9 cellular contexts compared by ENCODE assay signal in the genomic region with DNA sequence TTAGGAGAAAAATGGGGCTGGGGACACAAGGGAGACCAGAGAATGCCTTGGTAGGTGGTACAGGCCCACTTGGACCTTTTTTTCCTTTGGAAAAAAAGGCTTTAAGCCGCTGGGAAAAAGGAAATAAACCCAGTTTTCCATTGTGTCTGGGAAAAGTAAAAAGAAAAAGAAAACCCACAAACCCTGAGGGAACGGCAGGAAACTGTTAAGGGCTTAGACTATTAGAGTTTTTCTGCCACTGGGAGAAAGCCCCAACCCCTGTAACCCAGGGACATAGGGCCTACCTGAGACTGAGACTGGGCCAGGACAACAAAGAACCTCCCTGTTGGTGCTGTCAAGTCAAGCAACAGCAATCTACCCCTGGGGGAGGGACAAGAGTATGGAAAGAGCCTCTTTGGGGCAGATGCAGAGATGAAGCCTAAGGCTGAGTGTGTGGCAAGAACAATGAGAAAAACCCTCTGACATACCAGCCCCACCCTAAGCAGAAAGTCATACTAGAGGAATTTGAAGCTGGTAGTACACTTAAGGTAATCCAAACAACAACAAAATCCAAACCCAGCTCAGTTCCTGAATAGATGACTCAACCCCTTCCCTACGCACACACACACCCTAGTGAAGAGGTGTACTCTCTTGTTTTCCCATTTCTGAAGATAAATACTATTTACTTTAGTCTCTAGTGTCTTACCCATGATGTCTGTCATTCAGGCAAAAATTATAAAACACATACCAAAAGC. TPM values are rescaled to one million over a fixed set of nuclear protein-coding genes. Genes with fewer than 3 reads are reported as not detected.
A peak's percentile ranks its signal among the peaks of the same experiment; 100 is the strongest.
DNase-seq lines count a peak whose midpoint lies in the region; ATAC-seq lines count a peak whose summit lies in the region.
"Had no signal": no experiment of that assay in that cellular context is flagged by ENCODE, and none has a peak within 500 bp of the region (broad histone marks: within the 10 kb centered on the region; RNA-seq: fewer than 3 reads in every experiment).

No MANE protein-coding gene starts in this region.

- ATAC-seq in sciatic nerve = peak; percentile 76
- no peak for ATAC-seq in GM19324 (IDR thresholded peaks at IDR 0.05; ENCODE audit: low FRiP score, unreplicated experiment)

- peak; percentile 98 for DNase-seq in ELR (ENCODE audit: low read depth)
- DNase-seq in RKO (ENCODE audit: low spot score) = peak; percentile 67
- DNase-seq in fibroblast of peridontal ligament (ENCODE audit: extremely low read depth) = peak; percentile 76
- DNase-seq in sciatic nerve (ENCODE audit: low spot score) = no peak
- DNase-seq in Kasumi-1 (lab: John Stamatoyannopoulos, UW) = no peak
- no peak for DNase-seq in NCI-H2171 (lab: John Stamatoyannopoulos, UW)
- no peak for DNase-seq in NCI-H2107 treated with DMSO at 0.1 percent for 48 hours (lab: John Stamatoyannopoulos, UW; ENCODE audit: unreplicated experiment)
- DNase-seq: NCI-H774 had no signal

- intact Hi-C loops in sciatic nerve (cut with DNase I) = no loop called here

RNA-seq across cellular contexts. Expression of a gene that starts 22.8 kb away (rescaled TPM):
- total RNA-seq in sciatic nerve = 44.2 TPM

RNA-seq across cellular contexts. Expression of a gene that starts 56.1 kb away (rescaled TPM):
- not detected for total RNA-seq in sciatic nerve

Comparison
In these comparisons a context has a peak if more than half of its experiments do, and no peak if none do; other contexts are left out.
1. DNase-seq: peak in ELR (single experiment), RKO (single experiment) and fibroblast of peridontal ligament (single experiment); none in sciatic nerve (single experiment), Kasumi-1 (0 of 2), NCI-H2171 (single experiment) and NCI-H2107 treated with DMSO at 0.1 percent for 48 hours (single experiment).